In genomic region chr1:12811409-12811784, GRCh38 we compare ENCODE assay signal across 25 cellular contexts. TPM values are rescaled to one million over a fixed set of nuclear protein-coding genes. Genes with fewer than 3 reads are reported as not detected.
"Had no signal": no experiment of that assay in that cellular context is flagged by ENCODE, and none has a peak within 500 bp of the region (broad histone marks: within the 10 kb centered on the region; RNA-seq: fewer than 3 reads in every experiment).

No MANE protein-coding gene starts in this region.

- H3K27ac ChIP-seq: heart right ventricle, neural progenitor cell, prostate gland, right atrium auricular region, tibial artery had no signal

- DNase-seq: activated CD4-positive, alpha-beta T cell treated with anti-CD3 and anti-CD28 coated beads, Interleukin-2, amount 10 ng/mL, durations not matched to agents 24 days and 14 days; activated CD4-positive, CD25-positive, alpha-beta regulatory T cell; activated CD8-positive, alpha-beta T cell treated with anti-CD3 and anti-CD28 coated beads for 36 hours; activated naive CD4-positive, alpha-beta T cell; activated T-cell treated with anti-CD3 and anti-CD28 coated beads, Interleukin-2, amount 50 U/mL, for 1 hour; central memory CD4-positive, alpha-beta T cell; cortex of kidney; heart right ventricle; left ventricle myocardium superior; mucosa of descending colon; naive B cell; stimulated activated CD4-positive, alpha-beta T cell treated with anti-CD3 and anti-CD28 coated beads, Interleukin-12 subunit alpha, Interleukin-12 subunit beta, amount 100 ng/mL, for 4 hours; stimulated activated CD4-positive, alpha-beta T cell treated with anti-CD3 and anti-CD28 coated beads, Interleukin-1b, Interleukin-23, amount 100 ng/mL, for 48 hours; stimulated activated CD8-positive, alpha-beta memory T cell treated with anti-CD3 and anti-CD28 coated beads, Interleukin-4, amount 100 ng/mL, for 48 hours; stimulated activated naive CD4-positive, alpha-beta T cell treated with Interleukin-2 at 50 U/mL for 16 hours; substantia nigra; tibial artery had no signal

- H3K27me3 ChIP-seq: neural progenitor cell, right atrium auricular region had no signal

- H3K4me2 ChIP-seq: neural progenitor cell had no signal

- H2AFZ ChIP-seq: neural progenitor cell had no signal

- H3K9me3 ChIP-seq: mucosa of descending colon, prostate gland, right atrium auricular region, tibial artery had no signal

- H3K9ac ChIP-seq: neural progenitor cell had no signal

- H3K4me3 ChIP-seq: heart right ventricle, mucosa of descending colon, neural progenitor cell, prostate gland, right atrium auricular region, tibial artery had no signal

- ATAC-seq: activated CD8-positive, alpha-beta T cell treated with anti-CD3 and anti-CD28 coated beads for 36 hours; activated T-helper 17 cell treated with anti-CD3 and anti-CD28 coated beads, Interleukin-2, amount 50 U/mL, for 72 hours; heart right ventricle; left ventricle myocardium superior; mucosa of descending colon had no signal

- H3K36me3 ChIP-seq: heart right ventricle, neural progenitor cell, prostate gland, right atrium auricular region, tibial artery had no signal

- FAIRE-seq: endometrium had no signal

- H3K4me1 ChIP-seq: heart right ventricle, neural progenitor cell, prostate gland, right atrium auricular region, tibial artery had no signal

RNA-seq across cellular contexts. Expression of gene PRAMEF11, which starts 19.8 kb away (rescaled TPM):
- total RNA-seq: activated CD4-positive, alpha-beta T cell treated with anti-CD3 and anti-CD28 coated beads, Interleukin-2, amount 10 ng/mL, durations not matched to agents 24 days and 14 days; activated CD8-positive, alpha-beta T cell treated with anti-CD3 and anti-CD28 coated beads for 36 hours; activated T-helper 17 cell treated with anti-CD3 and anti-CD28 coated beads, Interleukin-2, amount 50 U/mL, for 72 hours; heart right ventricle; left ventricle myocardium superior; mucosa of descending colon; osteocyte; prostate gland; right atrium auricular region; urinary bladder had no signal
- polyA plus RNA-seq: esophagus, heart right ventricle, urinary bladder had no signal

RNA-seq across cellular contexts. Expression of gene PRAMEF1, which starts 20.2 kb away (rescaled TPM):
- total RNA-seq: activated CD4-positive, alpha-beta T cell treated with anti-CD3 and anti-CD28 coated beads, Interleukin-2, amount 10 ng/mL, durations not matched to agents 24 days and 14 days; activated CD8-positive, alpha-beta T cell treated with anti-CD3 and anti-CD28 coated beads for 36 hours; activated T-helper 17 cell treated with anti-CD3 and anti-CD28 coated beads, Interleukin-2, amount 50 U/mL, for 72 hours; heart right ventricle; left ventricle myocardium superior; mucosa of descending colon; osteocyte; prostate gland; right atrium auricular region; urinary bladder had no signal
- polyA plus RNA-seq: esophagus, heart right ventricle, urinary bladder had no signal

RNA-seq across cellular contexts. Expression of gene HNRNPCL1, which starts 37.1 kb away (rescaled TPM):
- total RNA-seq: activated CD4-positive, alpha-beta T cell treated with anti-CD3 and anti-CD28 coated beads, Interleukin-2, amount 10 ng/mL, durations not matched to agents 24 days and 14 days; activated CD8-positive, alpha-beta T cell treated with anti-CD3 and anti-CD28 coated beads for 36 hours; activated T-helper 17 cell treated with anti-CD3 and anti-CD28 coated beads, Interleukin-2, amount 50 U/mL, for 72 hours; heart right ventricle; left ventricle myocardium superior; mucosa of descending colon; osteocyte; prostate gland; right atrium auricular region; urinary bladder had no signal
- polyA plus RNA-seq: esophagus, heart right ventricle, urinary bladder had no signal

RNA-seq across cellular contexts. Expression of gene PRAMEF12, which starts 37.9 kb away (rescaled TPM):
- total RNA-seq: activated CD4-positive, alpha-beta T cell treated with anti-CD3 and anti-CD28 coated beads, Interleukin-2, amount 10 ng/mL, durations not matched to agents 24 days and 14 days; activated CD8-positive, alpha-beta T cell treated with anti-CD3 and anti-CD28 coated beads for 36 hours; activated T-helper 17 cell treated with anti-CD3 and anti-CD28 coated beads, Interleukin-2, amount 50 U/mL, for 72 hours; heart right ventricle; left ventricle myocardium superior; mucosa of descending colon; osteocyte; prostate gland; right atrium auricular region; urinary bladder had no signal
- polyA plus RNA-seq: esophagus, heart right ventricle, urinary bladder had no signal

RNA-seq across cellular contexts. Expression of gene PRAMEF2, which starts 45.5 kb away (rescaled TPM):
- total RNA-seq: activated CD4-positive, alpha-beta T cell treated with anti-CD3 and anti-CD28 coated beads, Interleukin-2, amount 10 ng/mL, durations not matched to agents 24 days and 14 days; activated CD8-positive, alpha-beta T cell treated with anti-CD3 and anti-CD28 coated beads for 36 hours; activated T-helper 17 cell treated with anti-CD3 and anti-CD28 coated beads, Interleukin-2, amount 50 U/mL, for 72 hours; heart right ventricle; left ventricle myocardium superior; mucosa of descending colon; osteocyte; prostate gland; right atrium auricular region; urinary bladder had no signal
- polyA plus RNA-seq: esophagus, heart right ventricle, urinary bladder had no signal
